ENCODE assay signal across 25 cellular contexts in the genomic region with DNA sequence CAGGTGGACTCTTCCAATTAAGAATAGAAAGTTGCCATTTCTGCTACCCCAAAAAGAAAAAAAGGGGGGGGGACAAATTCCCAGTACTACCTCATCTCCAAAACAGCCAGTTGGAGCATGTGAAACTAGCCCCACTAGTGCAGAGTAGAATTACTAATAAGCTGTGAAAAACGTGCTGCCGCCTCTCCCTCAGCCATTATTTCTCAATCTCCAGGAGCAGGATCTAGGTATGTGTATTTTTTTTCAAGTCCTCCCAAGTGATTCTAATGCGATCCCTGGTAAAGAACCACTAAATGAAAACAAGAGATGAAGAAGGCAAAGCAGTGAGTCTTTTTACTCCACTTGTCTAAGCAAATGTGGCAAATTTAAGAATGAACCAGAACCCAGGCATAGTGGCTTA. TPM values are rescaled to one million over a fixed set of nuclear protein-coding genes. Genes with fewer than 3 reads are reported as not detected.
DNase-seq lines count a peak whose midpoint lies in the region; ATAC-seq and TF ChIP-seq lines count a peak whose summit lies in the region.
"Had no signal": no experiment of that assay in that cellular context is flagged by ENCODE, and none has a peak within 500 bp of the region (broad histone marks: within the 10 kb centered on the region; RNA-seq: fewer than 3 reads in every experiment).

No MANE protein-coding gene starts in this region.

- H3K4me1 Mint-ChIP-seq in activated T-cell treated with anti-CD3 and anti-CD28 coated beads, Interleukin-2, amount 50 U/mL, for 72 hours (ENCODE audit: low read depth), result peaks cover 70% of the 10 kb centered on the region
- H3K4me1 Mint-ChIP-seq in activated T-cell treated with anti-CD3 and anti-CD28 coated beads, Interleukin-2, amount 50 U/mL, for 4 hours (ENCODE audit: low read depth), result peaks cover 65% of the 10 kb centered on the region
- peaks cover 45 to 64% (median 51%) of the 10 kb centered on the region in 3 donors for H3K4me1 Mint-ChIP-seq in IgD-negative memory B cell

- no peaks in the 10 kb centered on the region for H3K27me3 Mint-ChIP-seq in activated T-cell treated with anti-CD3 and anti-CD28 coated beads, Interleukin-2, amount 50 U/mL, for 72 hours (ENCODE audit: low read depth)
- H3K27me3 Mint-ChIP-seq in activated T-cell treated with anti-CD3 and anti-CD28 coated beads, Interleukin-2, amount 50 U/mL, for 4 hours (ENCODE audit: low read depth), result no peaks in the 10 kb centered on the region
- no peaks in the 10 kb centered on the region for H3K27me3 Mint-ChIP-seq in IgD-negative memory B cell

- H3K9me3 ChIP-seq in neutrophil, result no peaks in the 10 kb centered on the region
- H3K9me3 ChIP-seq: SJSA1, testis, vagina had no signal

- no peak for TF ChIP-seq CTCF in neutrophil (IDR thresholded peaks at IDR 0.05)

- H3K4me1 ChIP-seq in neutrophil (ENCODE audit: control insufficient read depth in 1 of 2, insufficient read depth in 1 of 2, low read depth in 1 of 2, low read length in 1 of 2), result peaks cover 0 to 13% of the 10 kb centered on the region in 2 experiments
- H3K4me1 ChIP-seq: SJSA1, vagina had no signal

- H3K36me3 ChIP-seq in neutrophil, result peaks cover 99% of the 10 kb centered on the region

- no peak overlapping the region for H3K4me3 ChIP-seq in neutrophil (ENCODE audit: low read depth in 1 of 2, low read length in 1 of 2)
- H3K4me3 ChIP-seq: cardiac muscle cell, lung, SJSA1, testis, vagina had no signal

- H3K27ac ChIP-seq in neutrophil, result peak overlapping the region; percentile 1
- H3K27ac ChIP-seq: cardiac muscle cell, SJSA1, testis, vagina had no signal

- DNase-seq in activated T-cell treated with anti-CD3 and anti-CD28 coated beads, Interleukin-2, amount 50 U/mL, for 72 hours, result no peak
- no peak for DNase-seq in activated T-cell treated with anti-CD3 and anti-CD28 coated beads, Interleukin-2, amount 50 U/mL, for 4 hours
- peak; percentile 28 for DNase-seq in amniotic epithelial cell (ENCODE audit: low read depth)
- DNase-seq in NCI-H1105 treated with DMSO at 0.1 percent for 48 hours (lab: John Stamatoyannopoulos, UW), result no peak
- DNase-seq: activated CD8-positive, alpha-beta memory T cell treated with anti-CD3 and anti-CD28 coated beads for 24 hours; anterior cingulate cortex; Karpas-422; kidney glomerular epithelial cell; NCI-H1930; NCI-H226; NCI-H82; small intestine; stimulated activated CD4-positive, alpha-beta T cell treated with anti-CD3 and anti-CD28 coated beads, Interleukin-2, amount 100 ng/mL, for 24 hours; stimulated activated naive CD4-positive, alpha-beta T cell; testis had no signal

- H3K4me3 Mint-ChIP-seq in activated T-cell treated with anti-CD3 and anti-CD28 coated beads, Interleukin-2, amount 50 U/mL, for 72 hours, result no peak overlapping the region
- H3K4me3 Mint-ChIP-seq in activated T-cell treated with anti-CD3 and anti-CD28 coated beads, Interleukin-2, amount 50 U/mL, for 4 hours, result no peak overlapping the region
- peak overlapping the region in 2 of 4 donors; percentile 0 to 60 for H3K4me3 Mint-ChIP-seq in IgD-negative memory B cell
- H3K4me3 Mint-ChIP-seq: CD14-positive monocyte had no signal

- peaks cover 8 to 23% of the 10 kb centered on the region in 2 donors for H3K36me3 Mint-ChIP-seq in activated T-cell treated with anti-CD3 and anti-CD28 coated beads, Interleukin-2, amount 50 U/mL, for 72 hours (ENCODE audit: insufficient read depth in 2 of 2)
- peaks cover 37% of the 10 kb centered on the region for H3K36me3 Mint-ChIP-seq in activated T-cell treated with anti-CD3 and anti-CD28 coated beads, Interleukin-2, amount 50 U/mL, for 4 hours (ENCODE audit: insufficient read depth)
- H3K36me3 Mint-ChIP-seq in IgD-negative memory B cell, result peaks cover 7% of the 10 kb centered on the region

- peak overlapping the region; percentile 43 for H3K27ac Mint-ChIP-seq in activated T-cell treated with anti-CD3 and anti-CD28 coated beads, Interleukin-2, amount 50 U/mL, for 72 hours
- peak overlapping the region in 2 of 3 donors; percentile 71 to 83 for H3K27ac Mint-ChIP-seq in IgD-negative memory B cell

- no peaks in the 10 kb centered on the region for H3K9me3 Mint-ChIP-seq in activated T-cell treated with anti-CD3 and anti-CD28 coated beads, Interleukin-2, amount 50 U/mL, for 72 hours
- no peaks in the 10 kb centered on the region for H3K9me3 Mint-ChIP-seq in activated T-cell treated with anti-CD3 and anti-CD28 coated beads, Interleukin-2, amount 50 U/mL, for 4 hours
- no peaks in the 10 kb centered on the region for H3K9me3 Mint-ChIP-seq in IgD-negative memory B cell

- no peaks in the 10 kb centered on the region for H3K27me3 ChIP-seq in neutrophil
- H3K27me3 ChIP-seq: cardiac muscle cell, SJSA1, testis, vagina had no signal

- ATAC-seq in activated T-cell treated with anti-CD3 and anti-CD28 coated beads, Interleukin-2, amount 50 U/mL, for 72 hours (replicated peaks in 1 of 2), result no peak
- ATAC-seq in activated T-cell treated with anti-CD3 and anti-CD28 coated beads, Interleukin-2, amount 50 U/mL, for 4 hours, result no peak
- ATAC-seq in GM21717 (IDR thresholded peaks at IDR 0.05; ENCODE audit: unreplicated experiment), result no peak
- ATAC-seq in GM18873 (IDR thresholded peaks at IDR 0.05; ENCODE audit: low FRiP score, unreplicated experiment), result no peak
- ATAC-seq: Panc1 had no signal

RNA-seq across cellular contexts. Expression of a gene that starts 15.1 kb away (rescaled TPM):
- total RNA-seq in activated T-cell treated with anti-CD3 and anti-CD28 coated beads, Interleukin-2, amount 50 U/mL, for 72 hours, result 10 to 100 TPM; 39.1 to 46.0 TPM
- total RNA-seq in activated T-cell treated with anti-CD3 and anti-CD28 coated beads, Interleukin-2, amount 50 U/mL, for 4 hours, result 10 to 100 TPM; 21.4 to 26.3 (median 24.4) TPM
- 48.0 TPM for polyA plus RNA-seq in IgD-negative memory B cell
